Comparison of ENCODE assay signal across 8 cellular contexts in genomic region chr11:45665933-45666647, GRCh38. TPM values are rescaled to one million over a fixed set of nuclear protein-coding genes. Genes with fewer than 3 reads are reported as not detected.
DNase-seq lines count a peak whose midpoint lies in the region; ATAC-seq and TF ChIP-seq lines count a peak whose summit lies in the region.

No MANE protein-coding gene starts in this region.

- H3K27me3 ChIP-seq in heart left ventricle, result peaks cover 0 to 66% (median 5%) of the 10 kb centered on the region in 9 donors
- H3K27me3 ChIP-seq in psoas muscle (ENCODE audit: insufficient read depth in 3 of 3, low read length in 2 of 3), result peaks cover 0 to 41% (median 9%) of the 10 kb centered on the region in 3 donors

- TF ChIP-seq POLR2A in heart left ventricle (IDR thresholded peaks at IDR 0.05), result no peak

- no peak for TF ChIP-seq CTCF in heart left ventricle (IDR thresholded peaks at IDR 0.05)
- TF ChIP-seq CTCF in psoas muscle (IDR thresholded peaks at IDR 0.05), result no peak

- 42 to 71% (median 47%) methylated on average over 6 to 10 of the region's 10 CpGs for WGBS in heart left ventricle, 4 donors
- WGBS in psoas muscle, 3 donors, result 34 to 37% (median 36%) methylated on average over 10 of the region's 10 CpGs

- DNase-seq in DMS53 (lab: John Stamatoyannopoulos, UW) (peak; percentile 76), SW480 (ENCODE audit: low spot score) (peak; percentile 41), heart left ventricle (peak in 1 of 5 donors; percentile 48), psoas muscle (peak in 1 of 2 donors; percentile 75), cerebellar nuclear complex (lab: John Stamatoyannopoulos, UW) (no peak), islet precursor cell (no peak)
- DNase-seq in activated CD4-positive, CD25-positive, alpha-beta regulatory T cell treated with anti-CD3 and anti-CD28 coated beads, Interleukin-2, amount 50 U/mL, for 72 hours, result no peak

- H3K27ac ChIP-seq in heart left ventricle (peak overlapping the region in 5 of 12 donors; percentile 13 to 64 (median 34)), psoas muscle (no peak overlapping the region)

- ATAC-seq in heart left ventricle, result peak in 3 of 4 donors; percentile 5 to 26 (median 23)
- peak; percentile 43 to 80 (median 70) for ATAC-seq in psoas muscle
- no peak for ATAC-seq in HG03097 (IDR thresholded peaks at IDR 0.05; ENCODE audit: low FRiP score, unreplicated experiment)

- peaks cover 0 to 35% (median 18%) of the 10 kb centered on the region in 12 donors for H3K4me1 ChIP-seq in heart left ventricle
- peaks cover 10% of the 10 kb centered on the region for H3K4me1 ChIP-seq in psoas muscle

- intact Hi-C loops in heart left ventricle (cut with DNase I), result loop anchor here in 6 of 10 donors (2.0 to 10.0 kb wide), 5 partner anchors 79 to 261 kb away; no protein-coding TSS in a partner anchor
- intact Hi-C loops in psoas muscle (cut with DNase I), result loop anchor here in 1 of 2 donors (5.0 kb wide), 1 partner anchor 106 kb away; no protein-coding TSS in a partner anchor

- H3K4me3 ChIP-seq in heart left ventricle (peak overlapping the region; percentile 62 to 89 (median 78)), psoas muscle (peak overlapping the region; percentile 80)

- H3K36me3 ChIP-seq in heart left ventricle (no peaks in the 10 kb centered on the region), psoas muscle (ENCODE audit: insufficient read depth in 1 of 2, low read depth in 1 of 2) (no peaks in the 10 kb centered on the region)

- no peaks in the 10 kb centered on the region for H3K9me3 ChIP-seq in heart left ventricle
- no peaks in the 10 kb centered on the region for H3K9me3 ChIP-seq in psoas muscle

RNA-seq across cellular contexts. Expression of gene CHST1, which starts 0.7 kb away (rescaled TPM):
- total RNA-seq in heart left ventricle (1 to 10 TPM in 8 of 9 donors, under 1 TPM in 1; 0.59 to 6.5 (median 1.8) TPM), psoas muscle (10 to 100 TPM in 2 of 4 donors, 1 to 10 TPM in 2; 3.2 to 21.4 (median 9.5) TPM)
- polyA plus RNA-seq in heart left ventricle (1 to 10 TPM; 1.5 to 3.8 TPM), psoas muscle (1 to 10 TPM; 1.2 to 5.8 (median 1.6) TPM)

Comparison
In these comparisons a context has a peak if more than half of its experiments do, and no peak if none do; other contexts are left out.
1. DNase-seq: peak in DMS53 (single experiment) and SW480 (single experiment); none in cerebellar nuclear complex (0 of 2), activated CD4-positive, CD25-positive, alpha-beta regulatory T cell treated with anti-CD3 and anti-CD28 coated beads, Interleukin-2, amount 50 U/mL, for 72 hours (single experiment) and islet precursor cell (single experiment).